32 cellular contexts compared by ENCODE assay signal in genomic region chr18:52000435-52000834, GRCh38.
"Had no signal": no experiment of that assay in that cellular context is flagged by ENCODE, and none has a peak within 500 bp of the region (broad histone marks: within the 10 kb centered on the region; RNA-seq: fewer than 3 reads in every experiment).

No MANE protein-coding gene starts in this region.

- DNase-seq: activated CD4-positive, alpha-beta memory T cell treated with anti-CD3 and anti-CD28 coated beads for 36 hours; activated CD4-positive, alpha-beta T cell treated with anti-CD3 and anti-CD28 coated beads for 36 hours; activated CD4-positive, alpha-beta T cell treated with anti-CD3 and anti-CD28 coated beads, Interleukin-2, amount 10 ng/mL, durations not matched to agents 24 days and 14 days; activated CD4-positive, CD25-positive, alpha-beta regulatory T cell; activated CD4-positive, CD25-positive, alpha-beta regulatory T cell treated with anti-CD3 and anti-CD28 coated beads, Interleukin-2, amount 50 U/mL, for 72 hours; activated CD8-positive, alpha-beta memory T cell treated with anti-CD3 and anti-CD28 coated beads, Interleukin-2, amount 10 ng/mL, durations not matched to agents 7 days and 5 days; activated CD8-positive, alpha-beta memory T cell treated with anti-CD3 and anti-CD28 coated beads, Interleukin-2, amount 50 U/mL, for 4 hours; activated CD8-positive, alpha-beta T cell treated with anti-CD3 and anti-CD28 coated beads, Interleukin-2, amount 10 ng/mL, durations not matched to agents 7 days and 5 days; activated gamma-delta T cell; activated naive CD4-positive, alpha-beta T cell; activated naive CD4-positive, alpha-beta T cell treated with anti-CD3 and anti-CD28 coated beads, Interleukin-2, amount 10 ng/mL, durations not matched to agents 7 days and 5 days; activated naive CD8-positive, alpha-beta T cell treated with anti-CD3 and anti-CD28 coated beads, Interleukin-2, amount 10 ng/mL, durations not matched to agents 7 days and 5 days; activated T-cell treated with anti-CD3 and anti-CD28 coated beads for 4 hours; activated T-cell treated with anti-CD3 and anti-CD28 coated beads, Interleukin-2, amount 50 U/mL, for 24 hours; activated T-cell treated with anti-CD3 and anti-CD28 coated beads, Interleukin-2, amount 50 U/mL, for 72 hours; central memory CD4-positive, alpha-beta T cell; cerebellar nuclear complex; colonic mucosa; effector CD8-positive, alpha-beta T cell; endodermal cell; foreskin fibroblast; head of caudate nucleus; T1000; WERI-Rb-1 had no signal

- H3K4me3 ChIP-seq: ascending aorta, breast epithelium, cardiac muscle cell, colonic mucosa had no signal

- H3K9me3 Mint-ChIP-seq: activated CD4-positive, alpha-beta memory T cell treated with anti-CD3 and anti-CD28 coated beads for 36 hours; activated CD4-positive, alpha-beta T cell treated with anti-CD3 and anti-CD28 coated beads, Interleukin-2, amount 10 ng/mL, durations not matched to agents 24 days and 14 days; activated naive CD4-positive, alpha-beta T cell treated with anti-CD3 and anti-CD28 coated beads, Interleukin-2, amount 10 ng/mL, durations not matched to agents 7 days and 5 days; activated naive CD8-positive, alpha-beta T cell treated with anti-CD3 and anti-CD28 coated beads, Interleukin-2, amount 10 ng/mL, durations not matched to agents 7 days and 5 days; endodermal cell; T-helper 1 cell treated with Interleukin-12 subunit alpha and Interleukin-12 subunit beta and Interleukin-4 antibody, amounts not matched to agents 30 μg/mL and 1 μg/mL, for 36 hours; T-helper 2 cell treated with Interferon-gamma antibody and Interleukin-4, amounts not matched to agents 5 μg/mL and 100 μg/mL, for 36 hours had no signal

- H3K4me1 Mint-ChIP-seq: activated CD4-positive, alpha-beta T cell treated with anti-CD3 and anti-CD28 coated beads for 36 hours; activated CD4-positive, alpha-beta T cell treated with anti-CD3 and anti-CD28 coated beads, Interleukin-2, amount 10 ng/mL, durations not matched to agents 24 days and 14 days; activated CD8-positive, alpha-beta memory T cell treated with anti-CD3 and anti-CD28 coated beads, Interleukin-2, amount 10 ng/mL, durations not matched to agents 7 days and 5 days; activated naive CD4-positive, alpha-beta T cell treated with anti-CD3 and anti-CD28 coated beads, Interleukin-2, amount 10 ng/mL, durations not matched to agents 7 days and 5 days; activated naive CD8-positive, alpha-beta T cell treated with anti-CD3 and anti-CD28 coated beads, Interleukin-2, amount 10 ng/mL, durations not matched to agents 7 days and 5 days; brain; endodermal cell had no signal

- H3K36me3 Mint-ChIP-seq: activated CD4-positive, alpha-beta memory T cell treated with anti-CD3 and anti-CD28 coated beads for 36 hours; activated CD8-positive, alpha-beta memory T cell treated with anti-CD3 and anti-CD28 coated beads, Interleukin-2, amount 10 ng/mL, durations not matched to agents 7 days and 5 days; activated naive CD4-positive, alpha-beta T cell treated with anti-CD3 and anti-CD28 coated beads, Interleukin-2, amount 10 ng/mL, durations not matched to agents 7 days and 5 days; activated naive CD4-positive, alpha-beta T cell treated with anti-CD3 and anti-CD28 coated beads, Interleukin-2, amount 50 U/mL, for 72 hours; activated naive CD8-positive, alpha-beta T cell treated with anti-CD3 and anti-CD28 coated beads, Interleukin-2, amount 10 ng/mL, durations not matched to agents 7 days and 5 days; brain had no signal

- H3K27ac Mint-ChIP-seq: activated CD4-positive, alpha-beta memory T cell treated with anti-CD3 and anti-CD28 coated beads for 36 hours; activated CD4-positive, alpha-beta T cell treated with anti-CD3 and anti-CD28 coated beads for 36 hours; activated CD4-positive, alpha-beta T cell treated with anti-CD3 and anti-CD28 coated beads, Interleukin-2, amount 10 ng/mL, durations not matched to agents 24 days and 14 days; activated CD8-positive, alpha-beta memory T cell treated with anti-CD3 and anti-CD28 coated beads, Interleukin-2, amount 10 ng/mL, durations not matched to agents 7 days and 5 days; activated CD8-positive, alpha-beta T cell treated with anti-CD3 and anti-CD28 coated beads, Interleukin-2, amount 10 ng/mL, durations not matched to agents 7 days and 5 days; activated naive CD4-positive, alpha-beta T cell treated with anti-CD3 and anti-CD28 coated beads, Interleukin-2, amount 10 ng/mL, durations not matched to agents 7 days and 5 days; activated naive CD4-positive, alpha-beta T cell treated with anti-CD3 and anti-CD28 coated beads, Interleukin-2, amount 50 U/mL, for 72 hours; activated naive CD8-positive, alpha-beta T cell treated with anti-CD3 and anti-CD28 coated beads, Interleukin-2, amount 10 ng/mL, durations not matched to agents 7 days and 5 days; activated T-cell treated with anti-CD3 and anti-CD28 coated beads, Interleukin-2, amount 50 U/mL, for 24 hours; activated T-cell treated with anti-CD3 and anti-CD28 coated beads, Interleukin-2, amount 50 U/mL, for 72 hours; brain; endodermal cell; T-helper 1 cell treated with Interleukin-12 subunit alpha and Interleukin-12 subunit beta and Interleukin-4 antibody, amounts not matched to agents 30 μg/mL and 1 μg/mL, for 36 hours; T-helper 2 cell treated with Interferon-gamma antibody and Interleukin-4, amounts not matched to agents 5 μg/mL and 100 μg/mL, for 36 hours had no signal

- H3K27me3 Mint-ChIP-seq: activated CD4-positive, alpha-beta memory T cell treated with anti-CD3 and anti-CD28 coated beads for 36 hours; activated CD4-positive, alpha-beta T cell treated with anti-CD3 and anti-CD28 coated beads for 36 hours; activated CD4-positive, alpha-beta T cell treated with anti-CD3 and anti-CD28 coated beads, Interleukin-2, amount 10 ng/mL, durations not matched to agents 24 days and 14 days; activated CD8-positive, alpha-beta memory T cell treated with anti-CD3 and anti-CD28 coated beads, Interleukin-2, amount 10 ng/mL, durations not matched to agents 7 days and 5 days; activated naive CD4-positive, alpha-beta T cell treated with anti-CD3 and anti-CD28 coated beads, Interleukin-2, amount 10 ng/mL, durations not matched to agents 7 days and 5 days; activated naive CD8-positive, alpha-beta T cell treated with anti-CD3 and anti-CD28 coated beads, Interleukin-2, amount 10 ng/mL, durations not matched to agents 7 days and 5 days; activated T-cell treated with anti-CD3 and anti-CD28 coated beads, Interleukin-2, amount 50 U/mL, for 24 hours had no signal

- H3K4me3 Mint-ChIP-seq: activated CD4-positive, alpha-beta memory T cell treated with anti-CD3 and anti-CD28 coated beads for 36 hours; activated CD4-positive, alpha-beta T cell treated with anti-CD3 and anti-CD28 coated beads for 36 hours; activated CD4-positive, alpha-beta T cell treated with anti-CD3 and anti-CD28 coated beads, Interleukin-2, amount 10 ng/mL, durations not matched to agents 24 days and 14 days; activated CD8-positive, alpha-beta memory T cell treated with anti-CD3 and anti-CD28 coated beads, Interleukin-2, amount 10 ng/mL, durations not matched to agents 7 days and 5 days; activated CD8-positive, alpha-beta T cell treated with anti-CD3 and anti-CD28 coated beads, Interleukin-2, amount 10 ng/mL, durations not matched to agents 7 days and 5 days; activated naive CD4-positive, alpha-beta T cell treated with anti-CD3 and anti-CD28 coated beads, Interleukin-2, amount 10 ng/mL, durations not matched to agents 7 days and 5 days; activated naive CD8-positive, alpha-beta T cell treated with anti-CD3 and anti-CD28 coated beads, Interleukin-2, amount 10 ng/mL, durations not matched to agents 7 days and 5 days; activated T-cell treated with anti-CD3 and anti-CD28 coated beads, Interleukin-2, amount 50 U/mL, for 24 hours; activated T-cell treated with anti-CD3 and anti-CD28 coated beads, Interleukin-2, amount 50 U/mL, for 72 hours; brain; endodermal cell; T-helper 1 cell treated with Interleukin-12 subunit alpha and Interleukin-12 subunit beta and Interleukin-4 antibody, amounts not matched to agents 30 μg/mL and 1 μg/mL, for 36 hours; T-helper 2 cell treated with Interferon-gamma antibody and Interleukin-4, amounts not matched to agents 5 μg/mL and 100 μg/mL, for 36 hours had no signal

- ATAC-seq: activated CD4-positive, alpha-beta T cell treated with anti-CD3 and anti-CD28 coated beads for 36 hours; activated CD8-positive, alpha-beta memory T cell treated with anti-CD3 and anti-CD28 coated beads, Interleukin-2, amount 10 ng/mL, durations not matched to agents 7 days and 5 days; activated CD8-positive, alpha-beta T cell treated with anti-CD3 and anti-CD28 coated beads, Interleukin-2, amount 10 ng/mL, durations not matched to agents 7 days and 5 days; activated naive CD4-positive, alpha-beta T cell treated with anti-CD3 and anti-CD28 coated beads, Interleukin-2, amount 50 U/mL, for 72 hours; activated T-cell treated with anti-CD3 and anti-CD28 coated beads, Interleukin-2, amount 50 U/mL, for 72 hours; esophagus mucosa had no signal
